ENCODE assay signal across 11 cellular contexts in genomic region chrX:24168807-24169206, GRCh38. TPM values are rescaled to one million over a fixed set of nuclear protein-coding genes. Genes with fewer than 3 reads are reported as not detected.
A peak's percentile ranks its signal among the peaks of the same experiment; 100 is the strongest.
DNase-seq lines count a peak whose midpoint lies in the region; ATAC-seq, FAIRE-seq and TF ChIP-seq lines count a peak whose summit lies in the region.
"Had no signal": no experiment of that assay in that cellular context is flagged by ENCODE, and none has a peak within 500 bp of the region (broad histone marks: within the 10 kb centered on the region; RNA-seq: fewer than 3 reads in every experiment).

No MANE protein-coding gene starts in this region.

- H3K27me3 ChIP-seq in hepatocyte (no peaks in the 10 kb centered on the region), HepG2 (ENCODE audit: control insufficient read depth in 1 of 2, insufficient read depth in 2 of 2, low read length in 2 of 2) (no peaks in the 10 kb centered on the region)

- H3K9me2 ChIP-seq in hepatocyte (replicated peaks; ENCODE audit: insufficient read depth): no peaks in the 10 kb centered on the region

- no peak for FAIRE-seq in HepG2 (lab: Jason Lieb, UNC)
- FAIRE-seq: G401.6 had no signal

- peaks cover 100% of the 10 kb centered on the region for H3K79me2 ChIP-seq in hepatocyte
- peaks cover 78% of the 10 kb centered on the region for H3K79me2 ChIP-seq in HepG2 (ENCODE audit: insufficient read depth, low read length)

- H3K4me1 ChIP-seq in hepatocyte (ENCODE audit: insufficient read depth) (peaks cover 48% of the 10 kb centered on the region), HepG2 (ENCODE audit: insufficient read depth, low read length) (peaks cover 60% of the 10 kb centered on the region)

- 85% methylated on average over 5 of the region's 5 CpGs for WGBS in hepatocyte (ENCODE audit: low lambda C conversion rate, missing lambda C conversion rate)
- WGBS in HepG2 (ENCODE audit: low lambda C conversion rate): 93% methylated on average over 5 of the region's 5 CpGs

- BruUV-seq in HepG2 (replicated peaks; lab: Mats Ljungman, UMichigan): no TSS peak

- no peak for TF ChIP-seq POLR2A in HepG2 (IDR thresholded peaks at IDR 0.05; ENCODE audit: insufficient read depth in 1 of 2, low read depth in 2 of 2, low read length in 2 of 2)

- H3K9me3 ChIP-seq in hepatocyte (ENCODE audit: low read depth) (no peaks in the 10 kb centered on the region), HepG2 (ENCODE audit: low read length) (no peaks in the 10 kb centered on the region)

- peaks cover 96% of the 10 kb centered on the region for H4K20me1 ChIP-seq in hepatocyte (ENCODE audit: insufficient read depth, poor library complexity, severe bottlenecking)
- no peaks in the 10 kb centered on the region for H4K20me1 ChIP-seq in HepG2 (ENCODE audit: insufficient read depth, low read length)

- H3K4me3 ChIP-seq in hepatocyte (no peak overlapping the region), HepG2 (replicated peaks in 1 of 3; ENCODE audit: insufficient read depth in 1 of 3, low read depth in 2 of 3, low read length in 3 of 3) (no peak overlapping the region)

- no peaks in the 10 kb centered on the region for H3K36me3 ChIP-seq in hepatocyte (replicated peaks; ENCODE audit: insufficient read depth, low read depth)
- H3K36me3 ChIP-seq in HepG2 (replicated peaks in 1 of 2; ENCODE audit: control insufficient read depth in 1 of 2, insufficient read depth in 2 of 2, low read length in 2 of 2): peaks cover 0 to 1% of the 10 kb centered on the region in 2 experiments; a peak in 3 of 5 replicates

- peak overlapping the region; percentile 1 for H3K4me2 ChIP-seq in hepatocyte
- H3K4me2 ChIP-seq in HepG2 (ENCODE audit: low read depth, low read length): no peak overlapping the region

- no peak overlapping the region for H3K27ac ChIP-seq in hepatocyte
- H3K27ac ChIP-seq in HepG2 (ENCODE audit: extremely low read length, insufficient read depth, low read length): no peak overlapping the region

- H2AFZ ChIP-seq in hepatocyte: no peak overlapping the region
- H2AFZ ChIP-seq in HepG2 (ENCODE audit: low read length): no peak overlapping the region

- CTCF ChIA-PET in HepG2 (lab: Yijun Ruan, JAX; ENCODE audit: low intra/inter-chr PET ratio, low total read pairs): no interaction called here

- TF ChIP-seq CTCF in hepatocyte (IDR thresholded peaks at IDR 0.05; ENCODE audit: poor library complexity): no peak
- no peak for TF ChIP-seq CTCF in HepG2 (CRISPR knock-in tag; IDR thresholded peaks at IDR 0.05)

- no peak overlapping the region for H3K9ac ChIP-seq in HepG2 (ENCODE audit: insufficient read depth, low read depth, low read length)

- POLR2A ChIA-PET in HepG2 (lab: Yijun Ruan, JAX): no interaction called here

- in situ Hi-C loops in HepG2 (cut with HindIII; ENCODE audit: extremely low pct_ligation_motif_present, low pct_unique_long_range_greater_than_20kb): no loop called here

- peak; percentile 72 for ATAC-seq in GM18511 (IDR thresholded peaks at IDR 0.05; ENCODE audit: unreplicated experiment)
- ATAC-seq in GM21528 (IDR thresholded peaks at IDR 0.05; ENCODE audit: low FRiP score, unreplicated experiment): peak; percentile 56
- ATAC-seq in HG03378 (IDR thresholded peaks at IDR 0.05; ENCODE audit: unreplicated experiment): peak; percentile 81
- ATAC-seq in HepG2: no peak

- no peak for TF ChIP-seq EP300 in HepG2 (IDR thresholded peaks at IDR 0.05; ENCODE audit: low read depth in 2 of 2, low read length in 2 of 2)
- TF ChIP-seq EP300 in HepG2 (CRISPR knock-in tag; IDR thresholded peaks at IDR 0.05; ENCODE audit: borderline replicate concordance): no peak

- DNase-seq in hepatocyte (ENCODE audit: low spot score) (no peak), HepG2 (ENCODE audit: low spot score) (no peak), superior temporal gyrus (ENCODE audit: extremely low spot score) (no peak), LoVo (ENCODE audit: low spot score) (no peak), SKM-1 treated with dmso at 0.1 percent for 144 hours (lab: John Stamatoyannopoulos, UW; ENCODE audit: unreplicated experiment) (no peak)
- DNase-seq: islet precursor cell; stimulated activated CD4-positive, alpha-beta T cell treated with anti-CD3 and anti-CD28 coated beads, Interleukin-12 subunit alpha, Interleukin-12 subunit beta, amount 100 ng/mL, for 4 hours had no signal

- no peak for TF ChIP-seq RAD21 in HepG2 (CRISPR knock-in tag; IDR thresholded peaks at IDR 0.05)

- intact Hi-C loops in HepG2 (cut with micrococcal nuclease; ENCODE audit: unreplicated experiment): no loop called here

TF ChIP-seq in HepG2, 621 proteins besides CTCF, POLR2A, EP300 and RAD21:
- no peak for TF ChIP-seq ZBED4 (CRISPR knock-in tag; IDR thresholded peaks at IDR 0.05; ENCODE audit: borderline replicate concordance)
- no peak for TF ChIP-seq ZNF10 (CRISPR knock-in tag; IDR thresholded peaks at IDR 0.05; ENCODE audit: borderline replicate concordance, low read depth)
- TF ChIP-seq ZFP91 (CRISPR knock-in tag; IDR thresholded peaks at IDR 0.05; ENCODE audit: borderline replicate concordance): no peak
- no peak for TF ChIP-seq ZMYM2 (CRISPR knock-in tag; IDR thresholded peaks at IDR 0.05)
TF ChIP-seq in HepG2: peak in this region for 0.

RNA-seq across cellular contexts. Expression of gene ZFX, which starts 19.3 kb away (rescaled TPM):
- 71.7 and 74.0 TPM in 2 replicates for total RNA-seq in hepatocyte
- 28.4 and 31.5 TPM in 2 replicates for polyA plus RNA-seq in hepatocyte
- total RNA-seq in HepG2 (2016; rRNA removed; fragmentation: Illumina TruSeq; extraction: Trizol): 37.3 and 66.3 TPM in 2 replicates
- total RNA-seq in HepG2 (2016; cell fraction: cytosol; rRNA removed; fragmentation: Illumina TruSeq; extraction: Trizol; ENCODE audit: low read depth): 17.0 and 20.4 TPM in 2 replicates
- 37.7 and 62.0 TPM in 2 replicates for total RNA-seq in HepG2 (2016; cell fraction: insoluble cytoplasmic fraction; rRNA removed; fragmentation: Illumina TruSeq; extraction: Trizol)
- total RNA-seq in HepG2 (2016; cell fraction: membrane; rRNA removed; fragmentation: Illumina TruSeq; extraction: Trizol): 18.7 and 22.7 TPM in 2 replicates
- total RNA-seq in HepG2 (2016; cell fraction: nucleus; rRNA removed; fragmentation: Illumina TruSeq; extraction: Trizol): 33.1 and 36.3 TPM in 2 replicates
- polyA plus RNA-seq in HepG2 (2011; rRNA removed): 13.8 and 14.9 TPM in 2 replicates
- 5.6 and 10.7 TPM in 2 replicates for polyA plus RNA-seq in HepG2 (2011; cell fraction: cytosol; rRNA removed)
- polyA plus RNA-seq in HepG2 (2011; cell fraction: nucleus; rRNA removed): 12.3 and 17.6 TPM in 2 replicates
- polyA plus RNA-seq in HepG2 (2012): 15.4 and 18.0 TPM in 2 replicates
- 0.86 and 0.89 TPM in 2 replicates for polyA plus RNA-seq in HepG2 (2016; cell fraction: cytosol; fragmentation: Illumina TruSeq; extraction: Trizol; ENCODE audit: low read depth)
- 16.6 and 19.7 TPM in 2 replicates for polyA plus RNA-seq in HepG2 (2016; cell fraction: insoluble cytoplasmic fraction; fragmentation: Illumina TruSeq; extraction: Trizol; ENCODE audit: low read depth)
- 2.3 TPM in 2 replicates for polyA plus RNA-seq in HepG2 (2016; cell fraction: membrane; fragmentation: Illumina TruSeq; extraction: Trizol; ENCODE audit: low read depth)
- 33.0 and 36.3 TPM in 2 replicates for polyA plus RNA-seq in HepG2 (2016; cell fraction: nucleus; fragmentation: Illumina TruSeq; extraction: Trizol; ENCODE audit: insufficient read depth, low read depth)
- 21.0 and 79.5 TPM in 2 replicates for polyA minus RNA-seq in HepG2 (2011; rRNA and poly(A)+ RNA removed; ENCODE audit: low replicate concordance)
- polyA minus RNA-seq in HepG2 (2011; cell fraction: cytosol; rRNA and poly(A)+ RNA removed): 26.8 and 40.5 TPM in 2 replicates
- polyA minus RNA-seq in HepG2 (2011; cell fraction: nucleus; rRNA and poly(A)+ RNA removed): 57.7 and 69.4 TPM in 2 replicates
